Comparison of ENCODE assay signal across 27 cellular contexts in genomic region chr20:12083269-12083668, GRCh38.
"Had no signal": no experiment of that assay in that cellular context is flagged by ENCODE, and none has a peak within 500 bp of the region (broad histone marks: within the 10 kb centered on the region; RNA-seq: fewer than 3 reads in every experiment).

No MANE protein-coding gene starts in this region.

- DNase-seq: stimulated activated CD4-positive, alpha-beta T cell treated with anti-CD3 and anti-CD28 coated beads, Interleukin-2, amount 100 ng/mL, for 48 hours; stimulated activated CD4-positive, alpha-beta T cell treated with anti-CD3 and anti-CD28 coated beads, Interleukin-4, amount 100 ng/mL, for 1 hour; stimulated activated CD4-positive, alpha-beta T cell treated with anti-CD3 and anti-CD28 coated beads, Interleukin-4, amount 100 ng/mL, for 24 hours; stimulated activated CD4-positive, alpha-beta T cell treated with anti-CD3 and anti-CD28 coated beads, Interleukin-4, amount 100 ng/mL, for 4 hours; stimulated activated CD8-positive, alpha-beta memory T cell treated with anti-CD3 and anti-CD28 coated beads, Interleukin-4, amount 100 ng/mL, for 48 hours; stimulated activated naive B cell treated with anti-CD40 and anti-IgM and Interleukin-4, amounts not matched to agents 10 μg/mL and 1 μg/mL and 100 μg/mL, for 72 hours; stimulated activated naive CD4-positive, alpha-beta T cell; stimulated activated naive CD4-positive, alpha-beta T cell treated with Interleukin-2 at 50 U/mL for 16 hours; stimulated activated naive CD8-positive, alpha-beta T cell treated with anti-CD3 and anti-CD28 coated beads, Interleukin-15, amount 100 ng/mL, for 72 hours; stimulated activated naive CD8-positive, alpha-beta T cell treated with anti-CD3 and anti-CD28 coated beads, Interleukin-15, Interleukin-2, amounts not matched to agents 100 U/mL and 50 U/mL, for 24 hours; stomach; substantia nigra; testis; thyroid gland; tibial artery; transverse colon; trophoblast cell; upper lobe of left lung; upper lobe of right lung; uterus had no signal

- H3K4me3 ChIP-seq: stomach, suprapubic skin, testis, thoracic aorta, thyroid gland, tibial artery, tibial nerve, transverse colon, upper lobe of left lung, upper lobe of right lung, uterus, vagina had no signal

- ATAC-seq: stimulated activated effector memory CD8-positive, alpha-beta T cell treated with anti-CD3 and anti-CD28 coated beads, Interleukin-12 subunit alpha, Interleukin-12 subunit beta, amount 100 ng/mL, for 72 hours; stimulated activated memory B cell treated with anti-CD40 and anti-IgM and Interleukin-4, amounts not matched to agents 10 μg/mL and 1 μg/mL and 100 μg/mL, for 72 hours; stimulated activated naive B cell treated with anti-CD40 and anti-IgM and Interleukin-4, amounts not matched to agents 10 μg/mL and 1 μg/mL and 100 μg/mL, for 72 hours; stimulated activated naive CD8-positive, alpha-beta T cell treated with anti-CD3 and anti-CD28 coated beads, Interleukin-15, amount 100 ng/mL, for 72 hours; stimulated activated naive CD8-positive, alpha-beta T cell treated with anti-CD3 and anti-CD28 coated beads, Interleukin-15, Interleukin-2, amounts not matched to agents 100 U/mL and 50 U/mL, for 24 hours; upper lobe of right lung had no signal

- H3K36me3 ChIP-seq: stomach, suprapubic skin, thoracic aorta, thyroid gland, tibial artery, tibial nerve, transverse colon, upper lobe of left lung, upper lobe of right lung, uterus, vagina had no signal

- H3K27me3 ChIP-seq: stomach, suprapubic skin, testis, thyroid gland, tibial artery, tibial nerve, transverse colon, upper lobe of left lung, upper lobe of right lung, uterus, vagina had no signal

- H3K4me1 ChIP-seq: stomach, suprapubic skin, testis, thyroid gland, tibial artery, tibial nerve, upper lobe of left lung, upper lobe of right lung, uterus, vagina had no signal

- H3K27ac ChIP-seq: stomach, suprapubic skin, testis, thoracic aorta, thyroid gland, tibial artery, tibial nerve, upper lobe of left lung, upper lobe of right lung, uterus, vagina had no signal

- H3K9me3 ChIP-seq: stomach, suprapubic skin, testis, thoracic aorta, thyroid gland, tibial artery, tibial nerve, transverse colon, upper lobe of left lung, upper lobe of right lung, uterus, vagina had no signal

- FAIRE-seq: urothelium cell line had no signal
